ENCODE assay signal across 10 cellular contexts in the genomic region with DNA sequence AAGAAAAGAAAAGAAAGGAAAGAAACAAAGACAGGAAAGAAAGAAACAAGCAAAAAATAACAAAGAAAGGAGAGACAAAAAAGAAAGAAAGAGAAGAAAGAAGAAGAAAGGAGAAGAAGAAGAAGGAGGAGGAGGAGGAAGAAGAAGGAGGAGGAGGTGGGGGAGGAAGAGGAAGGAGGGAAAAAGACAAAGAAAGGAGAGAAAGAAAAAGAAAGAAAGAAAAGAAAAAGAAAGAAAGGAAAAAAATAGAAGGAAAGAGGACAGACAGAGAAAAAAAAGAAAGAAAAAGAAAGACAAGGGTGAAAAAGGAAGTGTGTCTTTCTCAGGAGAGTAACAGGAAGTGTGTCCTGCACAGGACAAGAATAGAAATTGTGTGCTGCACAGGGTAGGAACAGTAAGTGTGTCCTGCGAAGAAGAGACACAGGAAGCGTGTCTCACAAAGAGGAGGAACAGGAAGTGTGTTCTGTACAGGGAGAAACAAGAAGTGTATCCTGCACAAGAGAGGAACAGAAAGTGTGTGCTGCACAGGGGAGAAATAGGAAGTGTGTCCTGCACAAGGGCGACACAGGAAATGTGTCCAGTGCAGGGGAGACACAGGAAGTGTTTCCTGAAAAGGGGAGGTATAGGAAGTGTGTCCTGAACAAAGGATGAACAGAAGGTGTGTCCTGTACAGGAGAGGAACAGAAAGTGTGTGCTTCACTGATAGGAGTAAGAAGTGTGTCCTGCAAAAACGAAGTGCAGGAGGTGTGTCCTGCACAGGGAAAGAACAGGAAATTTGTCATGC.
DNase-seq lines count a peak whose midpoint lies in the region; ATAC-seq, FAIRE-seq and TF ChIP-seq lines count a peak whose summit lies in the region.
"Had no signal": no experiment of that assay in that cellular context is flagged by ENCODE, and none has a peak within 500 bp of the region (broad histone marks: within the 10 kb centered on the region; RNA-seq: fewer than 3 reads in every experiment).

No MANE protein-coding gene starts in this region.

- no peaks in the 10 kb centered on the region for H4K20me1 ChIP-seq in keratinocyte (ENCODE audit: control insufficient read depth, extremely low read depth, insufficient read depth, low read length)

- intact Hi-C loops in Panc1 (cut with micrococcal nuclease; ENCODE audit: unreplicated experiment): no loop called here

- H3K36me3 ChIP-seq in Panc1 (ENCODE audit: control insufficient read depth, insufficient read depth, low read length): no peaks in the 10 kb centered on the region
- no peaks in the 10 kb centered on the region for H3K36me3 ChIP-seq in keratinocyte (ENCODE audit: control insufficient read depth in 2 of 2, extremely low read depth in 1 of 2, insufficient read depth in 2 of 2, low read length in 2 of 2)
- H3K36me3 ChIP-seq in suprapubic skin: no peaks in the 10 kb centered on the region
- H3K36me3 ChIP-seq: tibial nerve had no signal

- no peak overlapping the region for H3K4me3 ChIP-seq in GM12865 (ENCODE audit: low read depth, low read length)
- no peak overlapping the region for H3K4me3 ChIP-seq in Panc1 (ENCODE audit: low read depth in 2 of 2, low read length in 2 of 2)
- H3K4me3 ChIP-seq in keratinocyte (ENCODE audit: control insufficient read depth in 2 of 3, extremely low read depth in 1 of 3, insufficient read depth in 2 of 3, low read depth in 1 of 3, low read length in 3 of 3): no peak overlapping the region
- no peak overlapping the region for H3K4me3 ChIP-seq in suprapubic skin
- H3K4me3 ChIP-seq: tibial nerve had no signal

- H3K9ac ChIP-seq in keratinocyte (ENCODE audit: control insufficient read depth, extremely low read depth, insufficient read depth, low read length): no peak overlapping the region

- dilution Hi-C loops in keratinocyte (cut with MboI; ENCODE audit: extremely low pct_ligation_motif_present, low sequenced_read_pairs): no loop called here

- TF ChIP-seq EP300 in suprapubic skin (IDR thresholded peaks at IDR 0.05): no peak

- TF ChIP-seq POLR2A in suprapubic skin (IDR thresholded peaks at IDR 0.05): no peak

- no peak for TF ChIP-seq CTCF in GM12865 (IDR thresholded peaks at IDR 0.05; ENCODE audit: insufficient read depth, low read depth, low read length, missing control alignments)
- no peak for TF ChIP-seq CTCF in Panc1 (IDR thresholded peaks at IDR 0.05)
- TF ChIP-seq CTCF in keratinocyte (optimal IDR thresholded peaks at IDR 0.05 in 1 of 3, IDR thresholded peaks at IDR 0.05 in 1 of 3, conservative IDR thresholded peaks at IDR 0.05 in 1 of 3; ENCODE audit: extremely low read depth in 1 of 3, insufficient read depth in 2 of 3, low read length in 3 of 3): no peak
- no peak for TF ChIP-seq CTCF in suprapubic skin (IDR thresholded peaks at IDR 0.05)

- POLR2A ChIA-PET in Panc1 (lab: Charles Lee): no interaction called here

- no peaks in the 10 kb centered on the region for H3K9me1 ChIP-seq in keratinocyte (ENCODE audit: control insufficient read depth, extremely low read depth, insufficient read depth, low read length)

- no peaks in the 10 kb centered on the region for H3K79me2 ChIP-seq in keratinocyte (ENCODE audit: control insufficient read depth, insufficient read depth, low read length)

- H3K4me1 ChIP-seq in Panc1 (ENCODE audit: control insufficient read depth, insufficient read depth, low read length): no peaks in the 10 kb centered on the region
- no peaks in the 10 kb centered on the region for H3K4me1 ChIP-seq in keratinocyte (ENCODE audit: control insufficient read depth, extremely low read depth, insufficient read depth, low read length)
- no peaks in the 10 kb centered on the region for H3K4me1 ChIP-seq in suprapubic skin
- H3K4me1 ChIP-seq: tibial nerve had no signal

- no TSS peak for BruUV-seq in Panc1 (replicated peaks; lab: Mats Ljungman, UMichigan)

- H3K27ac ChIP-seq in Panc1 (ENCODE audit: low read length) (peak overlapping the region; percentile 12; the same call in 1 of the 2 replicates), keratinocyte (ENCODE audit: control insufficient read depth, insufficient read depth, low read length) (no peak overlapping the region), suprapubic skin (no peak overlapping the region)
- H3K27ac ChIP-seq: tibial nerve had no signal

- no peak for ATAC-seq in Panc1
- ATAC-seq in HG02798 (IDR thresholded peaks at IDR 0.05; ENCODE audit: poor library complexity, unreplicated experiment): no peak

- H3K9me3 ChIP-seq in Panc1 (ENCODE audit: control insufficient read depth, insufficient read depth, low read depth, low read length) (no peaks in the 10 kb centered on the region), keratinocyte (ENCODE audit: control insufficient read depth, low read depth, low read length) (peaks cover 8% of the 10 kb centered on the region), suprapubic skin (no peaks in the 10 kb centered on the region)
- H3K9me3 ChIP-seq: tibial nerve had no signal

- peak overlapping the region; percentile 88 for H2AFZ ChIP-seq in keratinocyte (ENCODE audit: control insufficient read depth, low read length)

- CTCF ChIA-PET in Panc1 (lab: Charles Lee): no interaction called here

- 84% methylated on average over 4 of the region's 4 CpGs for WGBS in suprapubic skin

- no peak for FAIRE-seq in keratinocyte (lab: Jason Lieb, UNC)
- FAIRE-seq: small intestine had no signal

- H3K27me3 ChIP-seq in Panc1 (ENCODE audit: control insufficient read depth, insufficient read depth, low read length): no peaks in the 10 kb centered on the region
- H3K27me3 ChIP-seq in keratinocyte (ENCODE audit: control insufficient read depth, extremely low read depth, insufficient read depth, low read length): no peaks in the 10 kb centered on the region
- H3K27me3 ChIP-seq in suprapubic skin: no peaks in the 10 kb centered on the region
- H3K27me3 ChIP-seq: tibial nerve had no signal

- no peak overlapping the region for H3K4me2 ChIP-seq in keratinocyte (ENCODE audit: control insufficient read depth, extremely low read depth, insufficient read depth, low read depth, low read length)

- in situ Hi-C loops in Panc1 (cut with HindIII; ENCODE audit: low pct_unique_long_range_greater_than_20kb, low sequenced_read_pairs): no loop called here

- DNase-seq in GM12865 (ENCODE audit: low read depth): peak; percentile 0
- DNase-seq in H4 (ENCODE audit: low spot score): peak; percentile 17
- no peak for DNase-seq in Panc1 (ENCODE audit: low read depth, low spot score)
- no peak for DNase-seq in keratinocyte (ENCODE audit: low read depth, low spot score)
- no peak for DNase-seq in hypothalamus (lab: John Stamatoyannopoulos, UW)
- DNase-seq in suprapubic skin (ENCODE audit: low spot score in 2 of 2): no peak
- DNase-seq in stimulated activated naive CD4-positive, alpha-beta T cell treated with Interleukin-2 at 50 U/mL for 16 hours (lab: John Stamatoyannopoulos, UW): no peak
- DNase-seq: small intestine had no signal

Comparison
In these comparisons a context has a peak if more than half of its experiments do, and no peak if none do; other contexts are left out.
1. DNase-seq: peak in GM12865 (single experiment) and H4 (single experiment); none in Panc1 (single experiment), keratinocyte (single experiment), hypothalamus (0 of 51), suprapubic skin (0 of 2) and stimulated activated naive CD4-positive, alpha-beta T cell treated with Interleukin-2 at 50 U/mL for 16 hours (single experiment).